Comparison of ENCODE assay signal across 2 cellular contexts in the genomic region with DNA sequence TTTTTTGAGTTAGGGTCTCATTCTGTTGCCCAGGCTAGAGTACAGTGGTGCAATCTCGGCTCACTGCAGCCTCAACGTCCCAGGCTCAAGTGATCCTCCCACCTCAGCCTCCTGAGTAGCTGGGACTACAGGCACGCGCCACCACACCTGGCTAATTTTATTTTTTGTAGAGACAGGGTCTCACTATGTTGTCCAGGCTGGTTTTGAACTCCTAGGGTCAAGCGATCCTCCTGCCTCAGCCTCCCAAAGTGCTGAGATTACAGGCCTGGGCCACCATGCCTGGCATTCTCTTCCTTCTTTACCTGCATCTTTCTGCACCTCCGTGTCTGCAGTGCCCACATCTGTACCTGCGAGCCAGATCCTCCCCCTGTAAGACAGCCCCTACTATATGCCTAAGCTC.
TF ChIP-seq lines count a peak whose summit lies in the region.

No MANE protein-coding gene starts in this region.

TF ChIP-seq in HEK293, 187 proteins besides CTCF, POLR2A, EP300 and RAD21:
- peak; percentile 81 for TF ChIP-seq ZNF121 (tag by site-specific recombination; IDR thresholded peaks at IDR 0.05)

TF ChIP-seq in K562, 482 proteins besides CTCF, POLR2A, EP300 and RAD21:
- TF ChIP-seq ZNF121 (CRISPR knock-in tag; conservative IDR thresholded peaks at IDR 0.05) = peak; percentile 71; the same call in 1 of the 2 replicates
